Comparison of ENCODE assay signal across 1 cellular context in the genomic region with DNA sequence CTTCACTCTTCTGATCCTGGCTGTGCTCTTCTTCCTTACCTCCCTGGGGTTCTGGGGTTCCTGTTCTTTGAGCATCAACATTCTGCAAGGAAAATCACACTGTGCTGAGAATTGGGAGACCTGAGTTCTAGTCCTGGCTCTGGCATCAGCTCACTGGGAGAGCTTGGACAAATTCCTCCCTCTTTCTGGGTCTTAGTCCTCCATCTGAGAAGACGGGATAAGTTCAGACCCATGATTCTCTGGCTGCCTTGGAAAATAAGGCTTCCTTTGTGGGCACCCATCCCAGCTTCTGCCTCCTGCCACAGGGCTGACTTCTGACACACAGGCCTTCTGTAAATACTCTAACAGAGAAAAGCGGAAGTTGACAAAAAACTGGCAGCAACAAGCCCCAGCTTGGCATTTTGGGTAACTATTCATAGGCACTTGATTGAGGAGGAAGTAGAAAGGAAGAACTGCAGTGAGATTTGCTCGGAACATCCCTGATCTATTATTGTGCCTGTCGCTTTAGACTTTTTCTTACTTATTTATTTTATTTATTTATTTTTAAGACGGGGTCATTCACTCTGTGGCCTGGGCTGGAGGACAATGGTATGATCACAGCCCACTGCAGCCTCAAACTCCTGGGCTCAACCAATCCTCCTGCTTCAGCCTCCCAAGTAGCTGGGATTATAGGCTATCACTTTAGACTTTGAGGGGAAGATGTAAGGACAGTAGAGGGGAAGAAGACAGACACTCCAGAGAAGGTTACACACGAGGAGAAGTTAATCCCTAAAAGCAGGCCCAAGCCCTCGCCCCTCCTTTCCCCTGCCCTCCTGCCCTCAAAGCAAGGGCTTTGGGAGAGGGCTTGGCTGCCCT.
A peak's percentile ranks its signal among the peaks of the same experiment; 100 is the strongest.
TF ChIP-seq lines count a peak whose summit lies in the region.

No MANE protein-coding gene starts in this region.

TF ChIP-seq in HepG2, 621 proteins besides CTCF, POLR2A, EP300 and RAD21 (continued from another document and continues in another):
- TF ChIP-seq, protein P1, sequence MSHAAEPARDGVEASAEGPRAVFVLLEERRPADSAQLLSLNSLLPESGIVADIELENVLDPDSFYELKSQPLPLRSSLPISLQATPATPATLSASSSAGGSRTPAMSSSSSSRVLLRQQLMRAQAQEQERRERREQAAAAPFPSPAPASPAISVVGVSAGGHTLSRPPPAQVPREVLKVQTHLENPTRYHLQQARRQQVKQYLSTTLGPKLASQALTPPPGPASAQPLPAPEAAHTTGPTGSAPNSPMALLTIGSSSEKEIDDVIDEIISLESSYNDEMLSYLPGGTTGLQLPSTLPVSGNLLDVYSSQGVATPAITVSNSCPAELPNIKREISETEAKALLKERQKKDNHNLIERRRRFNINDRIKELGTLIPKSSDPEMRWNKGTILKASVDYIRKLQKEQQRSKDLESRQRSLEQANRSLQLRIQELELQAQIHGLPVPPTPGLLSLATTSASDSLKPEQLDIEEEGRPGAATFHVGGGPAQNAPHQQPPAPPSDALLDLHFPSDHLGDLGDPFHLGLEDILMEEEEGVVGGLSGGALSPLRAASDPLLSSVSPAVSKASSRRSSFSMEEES (CRISPR knock-in tag; IDR thresholded peaks at IDR 0.05) = no peak; the same call in none of the 2 replicates
- TF ChIP-seq, protein P2, sequence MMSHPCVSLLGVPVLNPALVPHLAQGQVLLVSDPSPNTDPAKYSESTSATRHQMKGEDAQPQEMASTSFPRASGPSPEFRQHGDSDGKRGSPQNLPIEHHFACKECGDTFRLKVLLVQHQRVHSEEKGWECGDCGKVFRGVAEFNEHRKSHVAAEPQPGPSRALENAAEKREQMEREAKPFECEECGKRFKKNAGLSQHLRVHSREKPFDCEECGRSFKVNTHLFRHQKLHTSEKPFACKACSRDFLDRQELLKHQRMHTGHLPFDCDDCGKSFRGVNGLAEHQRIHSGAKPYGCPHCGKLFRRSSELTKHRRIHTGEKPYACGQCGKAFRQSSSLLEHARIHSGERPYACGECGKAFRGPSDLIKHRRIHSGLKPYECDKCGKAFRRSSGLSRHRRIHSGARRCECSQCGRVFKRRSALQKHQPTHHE (CRISPR knock-in tag; IDR thresholded peaks at IDR 0.05; ENCODE audit: borderline replicate concordance) = no peak
- TF ChIP-seq SMARCC2 (IDR thresholded peaks at IDR 0.05) (no peak), ZNF17 (CRISPR knock-in tag; IDR thresholded peaks at IDR 0.05) (no peak), ESRRA (CRISPR knock-in tag; IDR thresholded peaks at IDR 0.05; ENCODE audit: low read depth) (no peak), ZKSCAN5 (CRISPR knock-in tag; IDR thresholded peaks at IDR 0.05) (no peak), MIER2 (CRISPR knock-in tag; IDR thresholded peaks at IDR 0.05) (0 out of 2 replicates have a peak, but pooled peaks have one; percentile 24), ZNF232 (CRISPR knock-in tag; IDR thresholded peaks at IDR 0.05; ENCODE audit: borderline replicate concordance) (no peak), TRIM24 (CRISPR knock-in tag; IDR thresholded peaks at IDR 0.05) (no peak), NR3C1 (CRISPR knock-in tag; IDR thresholded peaks at IDR 0.05) (no peak), ZNF225 (CRISPR knock-in tag; IDR thresholded peaks at IDR 0.05) (no peak), ZNF75D (CRISPR knock-in tag; IDR thresholded peaks at IDR 0.05; ENCODE audit: borderline replicate concordance) (no peak), ZNF792 (CRISPR knock-in tag; IDR thresholded peaks at IDR 0.05) (peak; percentile 74; the same call in 1 of the 2 replicates), ZNF766 (CRISPR knock-in tag; IDR thresholded peaks at IDR 0.05; ENCODE audit: borderline replicate concordance) (no peak), CENPT (CRISPR knock-in tag; IDR thresholded peaks at IDR 0.05; ENCODE audit: low read depth) (no peak), SAP130 (CRISPR knock-in tag; IDR thresholded peaks at IDR 0.05; ENCODE audit: low read depth) (peak; percentile 87), ZNF256 (CRISPR knock-in tag; conservative IDR thresholded peaks at IDR 0.05) (no peak), ZNF549 (CRISPR knock-in tag; IDR thresholded peaks at IDR 0.05) (no peak), HOXD1 (CRISPR knock-in tag; IDR thresholded peaks at IDR 0.05) (no peak), ZNF615 (CRISPR knock-in tag; IDR thresholded peaks at IDR 0.05; ENCODE audit: borderline replicate concordance) (no peak), ZSCAN25 (CRISPR knock-in tag; IDR thresholded peaks at IDR 0.05) (peak; percentile 43; the same call in 1 of the 2 replicates), ATF7 (IDR thresholded peaks at IDR 0.05) (no peak), ATF7 (CRISPR knock-in tag; IDR thresholded peaks at IDR 0.05) (no peak), FOXC1 (CRISPR knock-in tag; IDR thresholded peaks at IDR 0.05; ENCODE audit: borderline replicate concordance) (no peak; the same call in 1 of the 2 replicates), TBP (CRISPR knock-in tag; IDR thresholded peaks at IDR 0.05) (no peak), ZSCAN21 (CRISPR knock-in tag; IDR thresholded peaks at IDR 0.05; ENCODE audit: borderline replicate concordance) (no peak; the same call in 1 of the 2 replicates), SMAD3 (CRISPR knock-in tag; IDR thresholded peaks at IDR 0.05) (peak; percentile 82; the same call in 1 of the 2 replicates), BHLHE40 (IDR thresholded peaks at IDR 0.05; ENCODE audit: low read length) (no peak)
- TF ChIP-seq, protein P3, sequence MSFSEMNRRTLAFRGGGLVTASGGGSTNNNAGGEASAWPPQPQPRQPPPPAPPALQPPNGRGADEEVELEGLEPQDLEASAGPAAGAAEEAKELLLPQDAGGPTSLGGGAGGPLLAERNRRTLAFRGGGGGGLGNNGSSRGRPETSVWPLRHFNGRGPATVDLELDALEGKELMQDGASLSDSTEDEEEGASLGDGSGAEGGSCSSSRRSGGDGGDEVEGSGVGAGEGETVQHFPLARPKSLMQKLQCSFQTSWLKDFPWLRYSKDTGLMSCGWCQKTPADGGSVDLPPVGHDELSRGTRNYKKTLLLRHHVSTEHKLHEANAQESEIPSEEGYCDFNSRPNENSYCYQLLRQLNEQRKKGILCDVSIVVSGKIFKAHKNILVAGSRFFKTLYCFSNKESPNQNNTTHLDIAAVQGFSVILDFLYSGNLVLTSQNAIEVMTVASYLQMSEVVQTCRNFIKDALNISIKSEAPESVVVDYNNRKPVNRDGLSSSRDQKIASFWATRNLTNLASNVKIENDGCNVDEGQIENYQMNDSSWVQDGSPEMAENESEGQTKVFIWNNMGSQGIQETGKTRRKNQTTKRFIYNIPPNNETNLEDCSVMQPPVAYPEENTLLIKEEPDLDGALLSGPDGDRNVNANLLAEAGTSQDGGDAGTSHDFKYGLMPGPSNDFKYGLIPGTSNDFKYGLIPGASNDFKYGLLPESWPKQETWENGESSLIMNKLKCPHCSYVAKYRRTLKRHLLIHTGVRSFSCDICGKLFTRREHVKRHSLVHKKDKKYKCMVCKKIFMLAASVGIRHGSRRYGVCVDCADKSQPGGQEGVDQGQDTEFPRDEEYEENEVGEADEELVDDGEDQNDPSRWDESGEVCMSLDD (CRISPR knock-in tag; IDR thresholded peaks at IDR 0.05; ENCODE audit: borderline replicate concordance) = no peak
- TF ChIP-seq, protein P4, sequence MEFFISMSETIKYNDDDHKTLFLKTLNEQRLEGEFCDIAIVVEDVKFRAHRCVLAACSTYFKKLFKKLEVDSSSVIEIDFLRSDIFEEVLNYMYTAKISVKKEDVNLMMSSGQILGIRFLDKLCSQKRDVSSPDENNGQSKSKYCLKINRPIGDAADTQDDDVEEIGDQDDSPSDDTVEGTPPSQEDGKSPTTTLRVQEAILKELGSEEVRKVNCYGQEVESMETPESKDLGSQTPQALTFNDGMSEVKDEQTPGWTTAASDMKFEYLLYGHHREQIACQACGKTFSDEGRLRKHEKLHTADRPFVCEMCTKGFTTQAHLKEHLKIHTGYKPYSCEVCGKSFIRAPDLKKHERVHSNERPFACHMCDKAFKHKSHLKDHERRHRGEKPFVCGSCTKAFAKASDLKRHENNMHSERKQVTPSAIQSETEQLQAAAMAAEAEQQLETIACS (CRISPR knock-in tag; IDR thresholded peaks at IDR 0.05) = no peak
- TF ChIP-seq, protein P5, sequence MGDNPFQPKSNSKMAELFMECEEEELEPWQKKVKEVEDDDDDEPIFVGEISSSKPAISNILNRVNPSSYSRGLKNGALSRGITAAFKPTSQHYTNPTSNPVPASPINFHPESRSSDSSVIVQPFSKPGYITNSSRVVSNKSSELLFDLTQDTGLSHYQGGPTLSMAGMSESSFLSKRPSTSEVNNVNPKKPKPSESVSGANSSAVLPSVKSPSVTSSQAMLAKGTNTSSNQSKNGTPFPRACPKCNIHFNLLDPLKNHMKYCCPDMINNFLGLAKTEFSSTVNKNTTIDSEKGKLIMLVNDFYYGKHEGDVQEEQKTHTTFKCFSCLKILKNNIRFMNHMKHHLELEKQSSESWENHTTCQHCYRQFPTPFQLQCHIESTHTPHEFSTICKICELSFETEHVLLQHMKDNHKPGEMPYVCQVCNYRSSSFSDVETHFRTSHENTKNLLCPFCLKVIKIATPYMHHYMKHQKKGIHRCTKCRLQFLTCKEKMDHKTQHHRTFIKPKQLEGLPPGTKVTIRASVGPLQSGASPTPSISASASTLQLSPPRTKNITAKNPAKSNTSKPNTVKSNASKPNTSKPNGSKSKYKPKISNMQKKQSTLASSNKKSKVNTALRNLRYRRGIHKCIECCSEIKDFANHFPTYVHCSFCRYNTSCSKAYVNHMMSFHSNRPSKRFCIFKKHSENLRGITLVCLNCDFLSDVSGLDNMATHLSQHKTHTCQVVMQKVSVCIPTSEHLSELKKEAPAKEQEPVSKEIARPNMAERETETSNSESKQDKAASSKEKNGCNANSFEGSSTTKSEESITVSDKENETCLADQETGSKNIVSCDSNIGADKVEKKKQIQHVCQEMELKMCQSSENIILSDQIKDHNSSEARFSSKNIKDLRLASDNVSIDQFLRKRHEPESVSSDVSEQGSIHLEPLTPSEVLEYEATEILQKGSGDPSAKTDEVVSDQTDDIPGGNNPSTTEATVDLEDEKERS (CRISPR knock-in tag; IDR thresholded peaks at IDR 0.05) = no peak
- TF ChIP-seq, protein P6, sequence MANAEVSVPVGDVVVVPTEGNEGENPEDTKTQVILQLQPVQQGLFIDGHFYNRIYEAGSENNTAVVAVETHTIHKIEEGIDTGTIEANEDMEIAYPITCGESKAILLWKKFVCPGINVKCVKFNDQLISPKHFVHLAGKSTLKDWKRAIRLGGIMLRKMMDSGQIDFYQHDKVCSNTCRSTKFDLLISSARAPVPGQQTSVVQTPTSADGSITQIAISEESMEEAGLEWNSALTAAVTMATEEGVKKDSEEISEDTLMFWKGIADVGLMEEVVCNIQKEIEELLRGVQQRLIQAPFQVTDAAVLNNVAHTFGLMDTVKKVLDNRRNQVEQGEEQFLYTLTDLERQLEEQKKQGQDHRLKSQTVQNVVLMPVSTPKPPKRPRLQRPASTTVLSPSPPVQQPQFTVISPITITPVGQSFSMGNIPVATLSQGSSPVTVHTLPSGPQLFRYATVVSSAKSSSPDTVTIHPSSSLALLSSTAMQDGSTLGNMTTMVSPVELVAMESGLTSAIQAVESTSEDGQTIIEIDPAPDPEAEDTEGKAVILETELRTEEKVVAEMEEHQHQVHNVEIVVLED (CRISPR knock-in tag; IDR thresholded peaks at IDR 0.05; ENCODE audit: borderline replicate concordance) = 0 out of 2 replicates have a peak, but pooled peaks have one; percentile 21
- TF ChIP-seq, protein P7, sequence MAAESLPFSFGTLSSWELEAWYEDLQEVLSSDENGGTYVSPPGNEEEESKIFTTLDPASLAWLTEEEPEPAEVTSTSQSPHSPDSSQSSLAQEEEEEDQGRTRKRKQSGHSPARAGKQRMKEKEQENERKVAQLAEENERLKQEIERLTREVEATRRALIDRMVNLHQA (CRISPR knock-in tag; IDR thresholded peaks at IDR 0.05) = no peak
- TF ChIP-seq, protein P8, sequence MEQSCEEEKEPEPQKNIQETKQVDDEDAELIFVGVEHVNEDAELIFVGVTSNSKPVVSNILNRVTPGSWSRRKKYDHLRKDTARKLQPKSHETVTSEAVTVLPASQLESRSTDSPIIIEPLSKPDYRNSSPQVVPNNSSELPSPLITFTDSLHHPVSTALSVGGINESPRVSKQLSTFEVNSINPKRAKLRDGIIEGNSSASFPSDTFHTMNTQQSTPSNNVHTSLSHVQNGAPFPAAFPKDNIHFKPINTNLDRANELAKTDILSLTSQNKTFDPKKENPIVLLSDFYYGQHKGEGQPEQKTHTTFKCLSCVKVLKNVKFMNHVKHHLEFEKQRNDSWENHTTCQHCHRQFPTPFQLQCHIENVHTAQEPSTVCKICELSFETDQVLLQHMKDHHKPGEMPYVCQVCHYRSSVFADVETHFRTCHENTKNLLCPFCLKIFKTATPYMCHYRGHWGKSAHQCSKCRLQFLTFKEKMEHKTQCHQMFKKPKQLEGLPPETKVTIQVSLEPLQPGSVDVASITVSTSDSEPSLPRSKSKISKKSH (CRISPR knock-in tag; IDR thresholded peaks at IDR 0.05; ENCODE audit: borderline replicate concordance) = no peak
- TF ChIP-seq, protein P9, sequence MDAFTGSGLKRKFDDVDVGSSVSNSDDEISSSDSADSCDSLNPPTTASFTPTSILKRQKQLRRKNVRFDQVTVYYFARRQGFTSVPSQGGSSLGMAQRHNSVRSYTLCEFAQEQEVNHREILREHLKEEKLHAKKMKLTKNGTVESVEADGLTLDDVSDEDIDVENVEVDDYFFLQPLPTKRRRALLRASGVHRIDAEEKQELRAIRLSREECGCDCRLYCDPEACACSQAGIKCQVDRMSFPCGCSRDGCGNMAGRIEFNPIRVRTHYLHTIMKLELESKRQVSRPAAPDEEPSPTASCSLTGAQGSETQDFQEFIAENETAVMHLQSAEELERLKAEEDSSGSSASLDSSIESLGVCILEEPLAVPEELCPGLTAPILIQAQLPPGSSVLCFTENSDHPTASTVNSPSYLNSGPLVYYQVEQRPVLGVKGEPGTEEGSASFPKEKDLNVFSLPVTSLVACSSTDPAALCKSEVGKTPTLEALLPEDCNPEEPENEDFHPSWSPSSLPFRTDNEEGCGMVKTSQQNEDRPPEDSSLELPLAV (CRISPR knock-in tag; conservative IDR thresholded peaks at IDR 0.05; ENCODE audit: low read depth) = no peak
- TF ChIP-seq, protein P10, sequence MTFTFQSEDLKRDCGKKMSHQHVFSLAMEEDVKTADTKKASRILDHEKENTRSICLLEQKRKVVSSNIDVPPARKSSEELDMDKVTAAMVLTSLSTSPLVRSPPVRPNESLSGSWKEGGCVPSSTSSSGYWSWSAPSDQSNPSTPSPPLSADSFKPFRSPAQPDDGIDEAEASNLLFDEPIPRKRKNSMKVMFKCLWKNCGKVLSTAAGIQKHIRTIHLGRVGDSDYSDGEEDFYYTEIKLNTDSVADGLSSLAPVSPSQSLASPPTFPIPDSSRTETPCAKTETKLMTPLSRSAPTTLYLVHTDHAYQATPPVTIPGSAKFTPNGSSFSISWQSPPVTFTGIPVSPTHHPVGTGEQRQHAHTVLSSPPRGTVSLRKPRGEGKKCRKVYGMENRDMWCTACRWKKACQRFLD (CRISPR knock-in tag; IDR thresholded peaks at IDR 0.05; ENCODE audit: borderline replicate concordance) = no peak
- TF ChIP-seq, protein P11, sequence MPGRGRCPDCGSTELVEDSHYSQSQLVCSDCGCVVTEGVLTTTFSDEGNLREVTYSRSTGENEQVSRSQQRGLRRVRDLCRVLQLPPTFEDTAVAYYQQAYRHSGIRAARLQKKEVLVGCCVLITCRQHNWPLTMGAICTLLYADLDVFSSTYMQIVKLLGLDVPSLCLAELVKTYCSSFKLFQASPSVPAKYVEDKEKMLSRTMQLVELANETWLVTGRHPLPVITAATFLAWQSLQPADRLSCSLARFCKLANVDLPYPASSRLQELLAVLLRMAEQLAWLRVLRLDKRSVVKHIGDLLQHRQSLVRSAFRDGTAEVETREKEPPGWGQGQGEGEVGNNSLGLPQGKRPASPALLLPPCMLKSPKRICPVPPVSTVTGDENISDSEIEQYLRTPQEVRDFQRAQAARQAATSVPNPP (CRISPR knock-in tag; IDR thresholded peaks at IDR 0.05) = no peak
